ENCODE assay signal across 8 cellular contexts in the genomic region with DNA sequence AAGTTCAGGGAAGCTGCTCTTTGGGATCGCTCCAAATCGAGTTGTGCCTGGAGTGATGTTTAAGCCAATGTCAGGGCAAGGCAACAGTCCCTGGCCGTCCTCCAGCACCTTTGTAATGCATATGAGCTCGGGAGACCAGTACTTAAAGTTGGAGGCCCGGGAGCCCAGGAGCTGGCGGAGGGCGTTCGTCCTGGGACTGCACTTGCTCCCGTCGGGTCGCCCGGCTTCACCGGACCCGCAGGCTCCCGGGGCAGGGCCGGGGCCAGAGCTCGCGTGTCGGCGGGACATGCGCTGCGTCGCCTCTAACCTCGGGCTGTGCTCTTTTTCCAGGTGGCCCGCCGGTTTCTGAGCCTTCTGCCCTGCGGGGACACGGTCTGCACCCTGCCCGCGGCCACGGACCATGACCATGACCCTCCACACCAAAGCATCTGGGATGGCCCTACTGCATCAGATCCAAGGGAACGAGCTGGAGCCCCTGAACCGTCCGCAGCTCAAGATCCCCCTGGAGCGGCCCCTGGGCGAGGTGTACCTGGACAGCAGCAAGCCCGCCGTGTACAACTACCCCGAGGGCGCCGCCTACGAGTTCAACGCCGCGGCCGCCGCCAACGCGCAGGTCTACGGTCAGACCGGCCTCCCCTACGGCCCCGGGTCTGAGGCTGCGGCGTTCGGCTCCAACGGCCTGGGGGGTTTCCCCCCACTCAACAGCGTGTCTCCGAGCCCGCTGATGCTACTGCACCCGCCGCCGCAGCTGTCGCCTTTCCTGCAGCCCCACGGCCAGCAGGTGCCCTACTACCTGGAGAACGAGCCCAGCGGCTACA. TPM values are rescaled to one million over a fixed set of nuclear protein-coding genes. Genes with fewer than 3 reads are reported as not detected.
DNase-seq lines count a peak whose midpoint lies in the region; ATAC-seq and TF ChIP-seq lines count a peak whose summit lies in the region.

A gene (plus strand): TSS at position 170 of the 818 bp plus-strand sequence. CDS start 231 bp downstream, at position 401.

- H3K36me3 Mint-ChIP-seq in brain: no peaks in the 10 kb centered on the region

- H3K4me3 ChIP-seq in kidney epithelial cell (ENCODE audit: low read depth, low read length): peak within 1 kb of the TSS; percentile 12
- peak within 1 kb of the TSS; percentile 54 for H3K4me3 ChIP-seq in suprapubic skin

- peaks cover 94% of the 10 kb centered on the region for H3K27me3 Mint-ChIP-seq in brain

- H3K36me3 ChIP-seq in kidney epithelial cell (ENCODE audit: control insufficient read depth, insufficient read depth, low read length) (no peaks in the 10 kb centered on the region), suprapubic skin (no peaks in the 10 kb centered on the region)

- peaks cover 43% of the 10 kb centered on the region for H3K27me3 ChIP-seq in kidney epithelial cell (ENCODE audit: control insufficient read depth, insufficient read depth, low read length)
- H3K27me3 ChIP-seq in suprapubic skin: peaks cover 26% of the 10 kb centered on the region

- H3K4me1 Mint-ChIP-seq in brain: peaks cover 24% of the 10 kb centered on the region

- TF ChIP-seq EP300 in suprapubic skin (IDR thresholded peaks at IDR 0.05): no peak

- peaks cover 41% of the 10 kb centered on the region for H3K4me1 ChIP-seq in suprapubic skin

- H3K9me3 ChIP-seq in suprapubic skin: no peaks in the 10 kb centered on the region

- WGBS in suprapubic skin: 0% methylated on average over 18 of the region's 67 CpGs

- peaks cover 0 to 13% (median 5%) of the 10 kb centered on the region in 5 experiments for H3K9me3 Mint-ChIP-seq in brain

- no peak for TF ChIP-seq POLR2A in suprapubic skin (IDR thresholded peaks at IDR 0.05)

- H3K27ac Mint-ChIP-seq in brain: peak within 1 kb of the TSS in 2 of 5 experiments; percentile 42 to 54

- peak within 1 kb of the TSS; percentile 60 for H3K27ac ChIP-seq in suprapubic skin

- peak; percentile 40 for ATAC-seq in HG02588 (IDR thresholded peaks at IDR 0.05; ENCODE audit: unreplicated experiment)
- no peak for ATAC-seq in GM19023 (IDR thresholded peaks at IDR 0.05; ENCODE audit: unreplicated experiment)

- H3K4me3 Mint-ChIP-seq in brain: peak within 1 kb of the TSS; percentile 83 to 87 (median 85)

- DNase-seq in AG20443 (ENCODE audit: low spot score) (peak; percentile 20), kidney epithelial cell (ENCODE audit: low read depth) (no peak), suprapubic skin (ENCODE audit: low spot score in 2 of 2) (no peak), medulla oblongata (ENCODE audit: extremely low spot score) (no peak), NCI-H774 (lab: John Stamatoyannopoulos, UW) (no peak)

- TF ChIP-seq CTCF in brain (conservative IDR thresholded peaks at IDR 0.05) (no peak), kidney epithelial cell (IDR thresholded peaks at IDR 0.05; ENCODE audit: insufficient read depth, low read length, poor library complexity, severe bottlenecking) (no peak), suprapubic skin (IDR thresholded peaks at IDR 0.05) (no peak)

RNA-seq across cellular contexts. Expression of the gene that starts here (rescaled TPM):
- 0.20 TPM for polyA plus RNA-seq in brain (ENCODE audit: insufficient read depth, low read depth, low replicate concordance)
- not detected in 2 replicates for total RNA-seq in kidney epithelial cell
- 1 to 10 TPM; 1.3 to 2.6 (median 2.2) TPM for total RNA-seq in suprapubic skin
